In genomic region chr17:11340798-11341197, GRCh38 we compare ENCODE assay signal across 30 cellular contexts.
"Had no signal": no experiment of that assay in that cellular context is flagged by ENCODE, and none has a peak within 500 bp of the region (broad histone marks: within the 10 kb centered on the region; RNA-seq: fewer than 3 reads in every experiment).

No MANE protein-coding gene starts in this region.

- H3K9me3 ChIP-seq: adrenal gland, body of pancreas, colonic mucosa, esophagus squamous epithelium, gastroesophageal sphincter had no signal

- H3K36me3 Mint-ChIP-seq: activated naive CD4-positive, alpha-beta T cell treated with anti-CD3 and anti-CD28 coated beads, Interleukin-2, amount 50 U/mL, for 24 hours; activated naive CD8-positive, alpha-beta T cell treated with anti-CD3 and anti-CD28 coated beads for 36 hours had no signal

- H3K27ac Mint-ChIP-seq: activated B cell treated with CpG ODN at 0.5 μM for 24 hours; activated CD8-positive, alpha-beta T cell treated with anti-CD3 and anti-CD28 coated beads for 36 hours; activated naive CD4-positive, alpha-beta T cell treated with anti-CD3 and anti-CD28 coated beads for 36 hours; activated naive CD4-positive, alpha-beta T cell treated with anti-CD3 and anti-CD28 coated beads, Interleukin-2, amount 50 U/mL, for 24 hours; activated naive CD8-positive, alpha-beta T cell treated with anti-CD3 and anti-CD28 coated beads for 36 hours; activated naive CD8-positive, alpha-beta T cell treated with anti-CD3 and anti-CD28 coated beads, Interleukin-2, amount 50 U/mL, for 24 hours; activated T-helper 1 cell treated with anti-CD3 and anti-CD28 coated beads, Interleukin-12 subunit alpha, Interleukin-12 subunit beta, Interleukin-2, Interleukin-4 antibody, amounts not matched to agents 30 ng/mL and 10 ng/mL and 1 ng/mL, durations not matched to agents 14 hours and 24 hours and 36 hours; activated T-helper 2 cell treated with anti-CD3 and anti-CD28 coated beads, Interferon-gamma antibody, Interleukin-2, Interleukin-4, amounts not matched to agents 10 μg/mL and 5 μg/mL and 100 μg/mL, durations not matched to agents 14 hours and 24 hours and 36 hours; T-helper 17 cell; T-helper 2 cell treated with Interferon-gamma antibody and Interleukin-4, amounts not matched to agents 5 μg/mL and 100 μg/mL, for 36 hours had no signal

- H3K27me3 ChIP-seq: adrenal gland, body of pancreas, colonic mucosa, esophagus squamous epithelium had no signal

- H3K4me1 Mint-ChIP-seq: activated B cell treated with CpG ODN at 0.5 μM for 24 hours; activated naive CD4-positive, alpha-beta T cell treated with anti-CD3 and anti-CD28 coated beads, Interleukin-2, amount 50 U/mL, for 24 hours; activated naive CD8-positive, alpha-beta T cell treated with anti-CD3 and anti-CD28 coated beads for 36 hours; activated naive CD8-positive, alpha-beta T cell treated with anti-CD3 and anti-CD28 coated beads, Interleukin-2, amount 50 U/mL, for 24 hours; T-helper 17 cell had no signal

- H3K4me3 Mint-ChIP-seq: activated B cell treated with CpG ODN at 0.5 μM for 24 hours; activated CD8-positive, alpha-beta T cell treated with anti-CD3 and anti-CD28 coated beads for 36 hours; activated naive CD4-positive, alpha-beta T cell treated with anti-CD3 and anti-CD28 coated beads for 36 hours; activated naive CD4-positive, alpha-beta T cell treated with anti-CD3 and anti-CD28 coated beads, Interleukin-2, amount 50 U/mL, for 24 hours; activated naive CD8-positive, alpha-beta T cell treated with anti-CD3 and anti-CD28 coated beads for 36 hours; activated naive CD8-positive, alpha-beta T cell treated with anti-CD3 and anti-CD28 coated beads, Interleukin-2, amount 50 U/mL, for 24 hours; activated T-helper 1 cell treated with anti-CD3 and anti-CD28 coated beads, Interleukin-12 subunit alpha, Interleukin-12 subunit beta, Interleukin-2, Interleukin-4 antibody, amounts not matched to agents 30 ng/mL and 10 ng/mL and 1 ng/mL, durations not matched to agents 14 hours and 24 hours and 36 hours; T-helper 17 cell; T-helper 2 cell treated with Interferon-gamma antibody and Interleukin-4, amounts not matched to agents 5 μg/mL and 100 μg/mL, for 36 hours had no signal

- H3K36me3 ChIP-seq: adrenal gland, colonic mucosa, esophagus squamous epithelium, gastroesophageal sphincter, WERI-Rb-1 had no signal

- ATAC-seq: activated CD4-positive, CD25-positive, alpha-beta regulatory T cell treated with anti-CD3 and anti-CD28 coated beads, Interleukin-2, amount 50 U/mL, for 24 hours; activated CD8-positive, alpha-beta T cell treated with anti-CD3 and anti-CD28 coated beads for 36 hours; activated naive CD8-positive, alpha-beta T cell treated with anti-CD3 and anti-CD28 coated beads, Interleukin-2, amount 50 U/mL, for 24 hours; body of pancreas; gastroesophageal sphincter; T-helper 17 cell had no signal

- DNase-seq: activated B cell treated with CpG ODN at 0.5 μM for 24 hours; activated CD4-positive, alpha-beta T cell treated with anti-CD3 and anti-CD28 coated beads for 48 hours; activated CD8-positive, alpha-beta memory T cell treated with anti-CD3 and anti-CD28 coated beads for 24 hours; activated CD8-positive, alpha-beta T cell treated with anti-CD3 and anti-CD28 coated beads for 36 hours; activated effector memory CD4-positive, alpha-beta T cell treated with anti-CD3 and anti-CD28 coated beads, Interleukin-2, amount 50 U/mL, for 16 hours; activated naive CD4-positive, alpha-beta T cell treated with anti-CD3 and anti-CD28 coated beads for 36 hours; activated naive CD8-positive, alpha-beta T cell treated with anti-CD3 and anti-CD28 coated beads for 36 hours; activated naive CD8-positive, alpha-beta T cell treated with anti-CD3 and anti-CD28 coated beads, Interleukin-2, amount 50 U/mL, for 24 hours; activated T-cell treated with anti-CD3 and anti-CD28 coated beads, Interleukin-2, amount 50 U/mL, for 1 hour; activated T-cell treated with anti-CD3 and anti-CD28 coated beads, Interleukin-2, amount 50 U/mL, for 48 hours; adrenal gland; amygdala; aorta; caudate nucleus; colonic mucosa; effector CD8-positive, alpha-beta T cell; esophagus squamous epithelium; foreskin melanocyte; T-helper 1 cell; T-helper 17 cell; T1000; WERI-Rb-1 had no signal

- H3K27ac ChIP-seq: adrenal gland, body of pancreas, colonic mucosa, epithelial cell of prostate, esophagus squamous epithelium, gastroesophageal sphincter, WERI-Rb-1 had no signal

- H3K4me3 ChIP-seq: adrenal gland, body of pancreas, colonic mucosa, esophagus squamous epithelium, gastroesophageal sphincter had no signal

- H3K4me1 ChIP-seq: adrenal gland, body of pancreas, colonic mucosa, esophagus squamous epithelium, gastroesophageal sphincter had no signal

- H3K27me3 Mint-ChIP-seq: activated B cell treated with CpG ODN at 0.5 μM for 24 hours; activated CD8-positive, alpha-beta T cell treated with anti-CD3 and anti-CD28 coated beads for 36 hours; activated naive CD4-positive, alpha-beta T cell treated with anti-CD3 and anti-CD28 coated beads, Interleukin-2, amount 50 U/mL, for 24 hours; activated naive CD8-positive, alpha-beta T cell treated with anti-CD3 and anti-CD28 coated beads for 36 hours; activated naive CD8-positive, alpha-beta T cell treated with anti-CD3 and anti-CD28 coated beads, Interleukin-2, amount 50 U/mL, for 24 hours; T-helper 17 cell had no signal

- H3K9me3 Mint-ChIP-seq: activated B cell treated with CpG ODN at 0.5 μM for 24 hours; activated CD8-positive, alpha-beta T cell treated with anti-CD3 and anti-CD28 coated beads for 36 hours; activated naive CD4-positive, alpha-beta T cell treated with anti-CD3 and anti-CD28 coated beads for 36 hours; activated naive CD8-positive, alpha-beta T cell treated with anti-CD3 and anti-CD28 coated beads for 36 hours; activated naive CD8-positive, alpha-beta T cell treated with anti-CD3 and anti-CD28 coated beads, Interleukin-2, amount 50 U/mL, for 24 hours; activated T-helper 1 cell treated with anti-CD3 and anti-CD28 coated beads, Interleukin-12 subunit alpha, Interleukin-12 subunit beta, Interleukin-2, Interleukin-4 antibody, amounts not matched to agents 30 ng/mL and 10 ng/mL and 1 ng/mL, durations not matched to agents 14 hours and 24 hours and 36 hours; activated T-helper 2 cell treated with anti-CD3 and anti-CD28 coated beads, Interferon-gamma antibody, Interleukin-2, Interleukin-4, amounts not matched to agents 10 μg/mL and 5 μg/mL and 100 μg/mL, durations not matched to agents 14 hours and 24 hours and 36 hours had no signal
